Comparison of ENCODE assay signal across 8 cellular contexts in the genomic region with DNA sequence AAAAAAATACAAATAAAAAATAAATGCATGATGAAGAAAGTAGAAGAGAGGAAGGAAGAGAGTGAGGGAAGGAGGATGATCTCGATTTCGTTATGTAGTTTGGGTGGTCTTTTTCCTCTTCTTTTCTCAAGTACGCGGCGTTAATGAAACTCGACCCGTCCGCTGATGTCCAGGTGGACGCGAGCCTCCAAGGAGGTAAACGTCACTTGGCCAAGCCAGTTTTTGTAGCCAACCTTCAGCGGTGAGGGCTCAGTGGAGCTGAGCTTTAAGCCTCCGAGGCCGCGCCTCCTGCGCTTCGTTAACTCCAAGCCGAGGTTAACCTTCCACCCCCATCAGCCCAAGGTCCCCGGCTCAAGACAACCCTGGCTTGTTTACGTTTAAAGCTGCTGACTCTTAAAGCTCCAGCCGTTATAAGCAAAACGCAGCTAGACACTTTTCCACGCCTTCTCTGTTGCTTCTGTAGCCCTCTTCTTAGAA. TPM values are rescaled to one million over a fixed set of nuclear protein-coding genes. Genes with fewer than 3 reads are reported as not detected.
A peak's percentile ranks its signal among the peaks of the same experiment; 100 is the strongest.
DNase-seq lines count a peak whose midpoint lies in the region; ATAC-seq, FAIRE-seq and TF ChIP-seq lines count a peak whose summit lies in the region.

No MANE protein-coding gene starts in this region.

- H3K9me3 ChIP-seq in HEK293 (ENCODE audit: control insufficient read depth, insufficient read depth, low read depth, low read length), result no peaks in the 10 kb centered on the region
- no peaks in the 10 kb centered on the region; the same call in 1 of the 2 replicates for H3K9me3 ChIP-seq in K562 (replicated peaks; ENCODE audit: control insufficient read depth, insufficient read depth, low read depth, low read length)
- no peaks in the 10 kb centered on the region for H3K9me3 ChIP-seq in spleen

- no peak for TF ChIP-seq EP300 in K562 (IDR thresholded peaks at IDR 0.05; ENCODE audit: low read length)

- peak overlapping the region; percentile 69 for H3K4me2 ChIP-seq in K562 (ENCODE audit: insufficient read depth, low read length)

- no peak for TF ChIP-seq POLR2A in K562 (conservative IDR thresholded peaks at IDR 0.05)
- no peak for TF ChIP-seq POLR2A in spleen (IDR thresholded peaks at IDR 0.05)

- H3K79me2 ChIP-seq in K562 (ENCODE audit: control insufficient read depth, insufficient read depth, low read length), result no peaks in the 10 kb centered on the region

- peak overlapping the region; percentile 76 for H2AFZ ChIP-seq in K562 (ENCODE audit: low read depth, low read length)

- peak; percentile 54 for DNase-seq in Caki2 (ENCODE audit: low read depth)
- DNase-seq in RWPE1 (ENCODE audit: low spot score), result peak; percentile 7
- DNase-seq in K562 (ENCODE audit: extremely low read depth in 1 of 4, low spot score in 3 of 4), result peak in 3 of 4 experiments; percentile 19 to 28 (median 21)
- DNase-seq in iPS-NIHi11 (ENCODE audit: low spot score), result peak; percentile 79
- peak; percentile 88 for DNase-seq in spleen
- DNase-seq in HPDE6-E6E7 (ENCODE audit: extremely low spot score), result no peak

- BruUV-seq in K562 (replicated peaks; lab: Mats Ljungman, UMichigan), result no TSS peak

- peak overlapping the region in 1 of 2 experiments; percentile 84; a peak in 2 of 4 replicates for H3K9ac ChIP-seq in K562 (ENCODE audit: insufficient read depth in 1 of 2, low read depth in 2 of 2, low read length in 2 of 2)

- POLR2A ChIA-PET in HEK293 (lab: Yijun Ruan, JAX), result interaction anchor here (0.6 to 2.6 kb wide), 8 partner anchors 8 to 1446 kb away, joined by 3 to 16 read pairs (median 4); a partner anchor contains a TSS
- POLR2A ChIA-PET in RWPE1 (lab: Yijun Ruan, JAX; ENCODE audit: low non-redundant PET), result no interaction called here
- POLR2A ChIA-PET in K562 (lab: Yijun Ruan, JAX), result interaction anchor here (0.6 to 1.7 kb wide), 3 partner anchors 9 to 1543 kb away, joined by 3 to 6 read pairs (median 6); no protein-coding TSS in a partner anchor

- peaks cover 3% of the 10 kb centered on the region for H3K4me1 ChIP-seq in HEK293 (ENCODE audit: control insufficient read depth, insufficient read depth, low read length)
- peaks cover 3 to 22% of the 10 kb centered on the region in 2 experiments; a peak in 4 of 5 replicates for H3K4me1 ChIP-seq in K562 (replicated peaks in 1 of 2; ENCODE audit: control insufficient read depth in 2 of 2, insufficient read depth in 2 of 2, low read length in 2 of 2)
- peaks cover 5 to 47% (median 37%) of the 10 kb centered on the region in 6 donors for H3K4me1 ChIP-seq in spleen

- intact Hi-C loops in K562 (cut with micrococcal nuclease) (no loop called here), spleen (cut with DNase I; ENCODE audit: low total_unique reads) (no loop called here)

- H3K27me3 ChIP-seq in K562 (ENCODE audit: control insufficient read depth in 2 of 2, insufficient read depth in 2 of 2, low read length in 2 of 2) (peaks cover 0 to 7% of the 10 kb centered on the region in 2 experiments; a peak in 2 of 5 replicates), spleen (replicated peaks in 1 of 7) (no peaks in the 10 kb centered on the region)

- whole genome bisulfite sequencing in K562 (ENCODE audit: insufficient coverage, low coverage, missing lambda C conversion rate), result 29% methylated on average over 20 of the region's 23 CpGs
- 2 to 5% (median 3%) methylated on average over 20 to 23 of the region's 23 CpGs for WGBS in spleen, 5 donors

- no peak for FAIRE-seq in K562 (lab: Jason Lieb, UNC)

- ATAC-seq in K562 (no peak), GM19452 (IDR thresholded peaks at IDR 0.05; ENCODE audit: unreplicated experiment) (no peak)

- TF ChIP-seq CTCF in HEK293 (tag by site-specific recombination; IDR thresholded peaks at IDR 0.05) (no peak), RWPE1 (conservative IDR thresholded peaks at IDR 0.05; ENCODE audit: low read depth) (no peak), K562 (IDR thresholded peaks at IDR 0.05 in 2 of 3, conservative IDR thresholded peaks at IDR 0.05 in 1 of 3; ENCODE audit: insufficient read depth in 2 of 3, low read depth in 1 of 3, low read length in 3 of 3) (no peak), spleen (IDR thresholded peaks at IDR 0.05 in 8 of 11, conservative IDR thresholded peaks at IDR 0.05 in 3 of 11) (no peak)

- in situ Hi-C loops in Caki2 (cut with HindIII; ENCODE audit: low pct_unique_long_range_greater_than_20kb, low sequenced_read_pairs) (no loop called here), K562 (cut with MboI) (no loop called here)

- CTCF ChIA-PET in HEK293 (lab: Yijun Ruan, JAX) (interaction anchor here (0.6 to 2.6 kb wide), 11 partner anchors 9 to 1432 kb away, joined by 3 to 14 read pairs (median 5); no protein-coding TSS in a partner anchor), RWPE1 (lab: Yijun Ruan, JAX) (interaction anchor here (0.6 to 1.4 kb wide), 4 partner anchors 12 to 518 kb away, joined by 3 to 7 read pairs (median 4); no protein-coding TSS in a partner anchor), K562 (lab: Yijun Ruan, JAX; ENCODE audit: low intra/inter-chr PET ratio) (interaction anchor here (0.8 kb wide), 1 partner anchor 52 kb away, joined by 3 read pairs; no protein-coding TSS in a partner anchor)

- no peak for TF ChIP-seq RAD21 in K562 (CRISPR knock-in tag; conservative IDR thresholded peaks at IDR 0.05 in 1 of 2, IDR thresholded peaks at IDR 0.05 in 1 of 2)

- H3K36me3 ChIP-seq in HEK293 (ENCODE audit: control insufficient read depth in 2 of 2, insufficient read depth in 1 of 2, low read length in 2 of 2) (no peaks in the 10 kb centered on the region), K562 (ENCODE audit: control insufficient read depth, insufficient read depth, low read length) (no peaks in the 10 kb centered on the region), spleen (no peaks in the 10 kb centered on the region)

- H3K4me3 ChIP-seq in HEK293 (ENCODE audit: low read depth, low read length) (peak overlapping the region; percentile 48; the same call in 1 of the 2 replicates), K562 (peak overlapping the region; percentile 81), spleen (peak overlapping the region; percentile 49 to 98 (median 97))

- H3K9me1 ChIP-seq in K562 (ENCODE audit: control insufficient read depth, insufficient read depth, low read length), result no peaks in the 10 kb centered on the region

- peak overlapping the region; percentile 35; the same call in 1 of the 2 replicates for H3K27ac ChIP-seq in HEK293 (ENCODE audit: extremely low read depth, low read depth, low read length)
- H3K27ac ChIP-seq in RWPE1, result peak overlapping the region; percentile 87
- H3K27ac ChIP-seq in K562 (ENCODE audit: extremely low read depth, low read depth, low read length), result no peak overlapping the region
- H3K27ac ChIP-seq in spleen, result peak overlapping the region; percentile 55 to 99 (median 98)

- no peaks in the 10 kb centered on the region for H4K20me1 ChIP-seq in K562 (replicated peaks; ENCODE audit: control insufficient read depth, insufficient read depth, low read length)

TF ChIP-seq in HEK293, 187 proteins besides CTCF, POLR2A, EP300 and RAD21 (continues in another document):
- TF ChIP-seq SCRT2 (tag by site-specific recombination; IDR thresholded peaks at IDR 0.05) (no peak), ZNF624 (tag by site-specific recombination; IDR thresholded peaks at IDR 0.05) (no peak)
- TF ChIP-seq, protein P1, sequence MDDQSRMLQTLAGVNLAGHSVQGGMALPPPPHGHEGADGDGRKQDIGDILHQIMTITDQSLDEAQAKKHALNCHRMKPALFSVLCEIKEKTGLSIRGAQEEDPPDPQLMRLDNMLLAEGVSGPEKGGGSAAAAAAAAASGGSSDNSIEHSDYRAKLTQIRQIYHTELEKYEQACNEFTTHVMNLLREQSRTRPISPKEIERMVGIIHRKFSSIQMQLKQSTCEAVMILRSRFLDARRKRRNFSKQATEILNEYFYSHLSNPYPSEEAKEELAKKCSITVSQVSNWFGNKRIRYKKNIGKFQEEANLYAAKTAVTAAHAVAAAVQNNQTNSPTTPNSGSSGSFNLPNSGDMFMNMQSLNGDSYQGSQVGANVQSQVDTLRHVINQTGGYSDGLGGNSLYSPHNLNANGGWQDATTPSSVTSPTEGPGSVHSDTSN (CRISPR knock-in tag; IDR thresholded peaks at IDR 0.05), result no peak

TF ChIP-seq in K562, 482 proteins besides CTCF, POLR2A, EP300 and RAD21 (continues in another document):
- TF ChIP-seq, protein P2, sequence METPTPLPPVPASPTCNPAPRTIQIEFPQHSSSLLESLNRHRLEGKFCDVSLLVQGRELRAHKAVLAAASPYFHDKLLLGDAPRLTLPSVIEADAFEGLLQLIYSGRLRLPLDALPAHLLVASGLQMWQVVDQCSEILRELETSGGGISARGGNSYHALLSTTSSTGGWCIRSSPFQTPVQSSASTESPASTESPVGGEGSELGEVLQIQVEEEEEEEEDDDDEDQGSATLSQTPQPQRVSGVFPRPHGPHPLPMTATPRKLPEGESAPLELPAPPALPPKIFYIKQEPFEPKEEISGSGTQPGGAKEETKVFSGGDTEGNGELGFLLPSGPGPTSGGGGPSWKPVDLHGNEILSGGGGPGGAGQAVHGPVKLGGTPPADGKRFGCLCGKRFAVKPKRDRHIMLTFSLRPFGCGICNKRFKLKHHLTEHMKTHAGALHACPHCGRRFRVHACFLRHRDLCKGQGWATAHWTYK (CRISPR knock-in tag; IDR thresholded peaks at IDR 0.05), result no peak
- TF ChIP-seq ZNF717 (CRISPR knock-in tag; IDR thresholded peaks at IDR 0.05) (no peak), ZNF3 (CRISPR knock-in tag; IDR thresholded peaks at IDR 0.05) (no peak)

RNA-seq across cellular contexts. Expression of a gene that starts 0.7 kb away (rescaled TPM):
- 10.9 and 16.5 TPM in 2 replicates for total RNA-seq in Caki2 (2014; rRNA removed; shearing (Covaris generic); ENCODE audit: low replicate concordance)
- 2.6 and 12.8 TPM in 2 replicates for total RNA-seq in K562 (2011; cell fraction: chromatin; rRNA removed; ENCODE audit: low replicate concordance)
- 0.67 and 1.8 TPM in 2 replicates for total RNA-seq in K562 (2011; cell fraction: nucleolus; rRNA removed)
- total RNA-seq in K562 (2011; cell fraction: nucleoplasm; rRNA removed), result 2.0 and 4.1 TPM in 2 replicates
- total RNA-seq in K562 (2014; rRNA removed) (0.95 and 1.0 TPM in 2 replicates), K562 (2014; rRNA removed; fragmentation: Illumina TruSeq; extraction: Trizol) (2.1 and 2.2 TPM in 2 replicates), K562 (2015; rRNA removed; fragmentation: Illumina TruSeq; extraction: Trizol) (2.1 and 2.5 TPM in 2 replicates), K562 (2021) (2.9 and 3.3 TPM in 2 replicates), spleen (100 to 1,000 TPM in 1 of 7 donors, 10 to 100 TPM in 6; 52.4 to 105 (median 73.3) TPM)
- polyA plus RNA-seq in K562 (2011; rRNA removed) (0.99 and 1.1 TPM in 2 replicates), K562 (2014; fragmentation: Illumina TruSeq; extraction: Trizol) (0.88 and 0.96 TPM in 2 replicates), K562 (2014; fragmentation: Nextera tagmentation; extraction: Ambion mirVana) (under 1 TPM; 0.21 to 0.44 TPM), K562 (2014; rRNA removed) (0.49 and 0.74 TPM in 2 replicates), spleen (1 to 10 TPM; 3.2 to 4.0 (median 3.2) TPM)
- 0.24 and 0.93 TPM in 2 replicates for polyA plus RNA-seq in K562 (2011; cell fraction: cytosol; rRNA removed)
- 1.0 and 1.7 TPM in 2 replicates for polyA plus RNA-seq in K562 (2011; cell fraction: nucleus; rRNA removed)
- polyA plus RNA-seq in K562 (2012), result 0.73 and 1.5 TPM in 2 replicates
- 3.8 and 5.3 TPM in 2 replicates for polyA minus RNA-seq in K562 (2011; rRNA and poly(A)+ RNA removed)
- 0.95 and 1.0 TPM in 2 replicates for polyA minus RNA-seq in K562 (2011; cell fraction: cytosol; rRNA and poly(A)+ RNA removed)
- 2.7 and 4.4 TPM in 2 replicates for polyA minus RNA-seq in K562 (2011; cell fraction: nucleus; rRNA and poly(A)+ RNA removed)
